ENCODE assay signal across 1 cellular context in genomic region chr4:78545275-78546246, GRCh38.
TF ChIP-seq lines count a peak whose summit lies in the region.

No MANE protein-coding gene starts in this region.

TF ChIP-seq in IMR-90, 13 proteins besides CTCF, POLR2A, EP300 and RAD21:
- no peak for TF ChIP-seq NFE2L2 (IDR thresholded peaks at IDR 0.05; ENCODE audit: low read depth, low read length)
- no peak for TF ChIP-seq CEBPB (IDR thresholded peaks at IDR 0.05; ENCODE audit: low read depth, low read length)
- TF ChIP-seq MXI1 (IDR thresholded peaks at IDR 0.05; ENCODE audit: borderline replicate concordance, low read depth, low read length): no peak
- no peak for TF ChIP-seq ELK1 (IDR thresholded peaks at IDR 0.05; ENCODE audit: borderline replicate concordance, low read depth, low read length)
- TF ChIP-seq BHLHE40 (IDR thresholded peaks at IDR 0.05; ENCODE audit: low read depth, low read length): no peak
- TF ChIP-seq FOS (IDR thresholded peaks at IDR 0.05; ENCODE audit: low read depth, low read length): 0 out of 2 replicates have a peak, but pooled peaks have one; percentile 11
